ENCODE assay signal across 24 cellular contexts in the genomic region with DNA sequence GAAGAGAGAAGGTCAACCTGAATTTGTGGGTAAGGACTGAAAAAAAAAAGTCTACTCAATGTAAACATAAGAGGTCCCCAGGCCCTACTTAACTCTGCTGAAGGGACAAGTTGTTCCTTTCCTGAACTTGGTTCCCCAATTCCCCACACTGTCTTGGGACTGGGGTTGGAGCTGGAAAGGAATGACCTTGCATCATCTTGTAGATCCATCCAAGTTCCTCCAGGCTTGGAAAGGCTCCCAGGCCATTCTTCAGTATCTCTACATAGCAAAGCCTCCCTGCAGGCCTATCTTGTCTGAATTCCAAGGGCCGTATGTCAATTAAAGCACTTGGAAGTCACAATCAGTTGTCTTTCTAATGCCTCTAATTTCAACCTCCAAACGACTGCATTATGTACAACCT.
DNase-seq lines count a peak whose midpoint lies in the region; ATAC-seq and TF ChIP-seq lines count a peak whose summit lies in the region.
"Had no signal": no experiment of that assay in that cellular context is flagged by ENCODE, and none has a peak within 500 bp of the region (broad histone marks: within the 10 kb centered on the region; RNA-seq: fewer than 3 reads in every experiment).

No MANE protein-coding gene starts in this region.

- H3K27me3 ChIP-seq in GM23338 (ENCODE audit: insufficient read depth) (no peaks in the 10 kb centered on the region), upper lobe of right lung (no peaks in the 10 kb centered on the region)
- H3K27me3 ChIP-seq: neutrophil had no signal

- no peaks in the 10 kb centered on the region for H3K36me3 Mint-ChIP-seq in GM23338 (ENCODE audit: low read depth)
- H3K36me3 Mint-ChIP-seq: activated naive CD8-positive, alpha-beta T cell treated with anti-CD3 and anti-CD28 coated beads for 36 hours; CD4-positive, alpha-beta memory T cell; stimulated activated memory B cell treated with anti-CD40 and anti-IgM and Interleukin-4, amounts not matched to agents 10 μg/mL and 1 μg/mL and 100 μg/mL, for 72 hours had no signal

- intact Hi-C loops in mucosa of descending colon (cut with DNase I, micrococcal nuclease) = no loop called here
- intact Hi-C loops in upper lobe of right lung (cut with DNase I) = no loop called here

- no peak overlapping the region for H3K27ac Mint-ChIP-seq in GM23338
- H3K27ac Mint-ChIP-seq: activated CD8-positive, alpha-beta T cell treated with anti-CD3 and anti-CD28 coated beads for 36 hours; activated naive CD8-positive, alpha-beta T cell treated with anti-CD3 and anti-CD28 coated beads for 36 hours; CD4-positive, alpha-beta memory T cell; stimulated activated memory B cell treated with anti-CD40 and anti-IgM and Interleukin-4, amounts not matched to agents 10 μg/mL and 1 μg/mL and 100 μg/mL, for 72 hours had no signal

- H3K4me3 ChIP-seq in GM23338 = no peak overlapping the region
- H3K4me3 ChIP-seq in fibroblast of the aortic adventitia (ENCODE audit: low read depth, low read length) = no peak overlapping the region
- no peak overlapping the region for H3K4me3 ChIP-seq in mucosa of descending colon
- no peak overlapping the region for H3K4me3 ChIP-seq in upper lobe of right lung
- H3K4me3 ChIP-seq: prostate gland, smooth muscle cell, thoracic aorta had no signal

- H3K27me3 Mint-ChIP-seq in GM23338 (ENCODE audit: insufficient read depth, low read depth, poor library complexity) = no peaks in the 10 kb centered on the region
- H3K27me3 Mint-ChIP-seq: stimulated activated memory B cell treated with anti-CD40 and anti-IgM and Interleukin-4, amounts not matched to agents 10 μg/mL and 1 μg/mL and 100 μg/mL, for 72 hours had no signal

- H4K20me1 ChIP-seq in GM23338 (replicated peaks; ENCODE audit: insufficient read depth) = no peaks in the 10 kb centered on the region

- H2AFZ ChIP-seq in GM23338 = no peak overlapping the region

- no peaks in the 10 kb centered on the region for H3K79me2 ChIP-seq in GM23338 (replicated peaks; ENCODE audit: insufficient read depth)

- no peaks in the 10 kb centered on the region for H3K36me3 ChIP-seq in GM23338 (ENCODE audit: insufficient read depth)
- no peaks in the 10 kb centered on the region for H3K36me3 ChIP-seq in mucosa of descending colon (ENCODE audit: low read depth)
- no peaks in the 10 kb centered on the region for H3K36me3 ChIP-seq in upper lobe of right lung
- H3K36me3 ChIP-seq: neutrophil, prostate gland, thoracic aorta had no signal

- no peak overlapping the region for H3K4me2 ChIP-seq in GM23338
- H3K4me2 ChIP-seq: smooth muscle cell had no signal

- no peaks in the 10 kb centered on the region for H3K9me3 ChIP-seq in mucosa of descending colon
- H3K9me3 ChIP-seq in upper lobe of right lung = no peaks in the 10 kb centered on the region
- H3K9me3 ChIP-seq: neutrophil, prostate gland, thoracic aorta had no signal

- no peak overlapping the region for H3K4me3 Mint-ChIP-seq in GM23338
- H3K4me3 Mint-ChIP-seq: activated CD8-positive, alpha-beta T cell treated with anti-CD3 and anti-CD28 coated beads for 36 hours; activated naive CD8-positive, alpha-beta T cell treated with anti-CD3 and anti-CD28 coated beads for 36 hours; CD4-positive, alpha-beta memory T cell; stimulated activated memory B cell treated with anti-CD40 and anti-IgM and Interleukin-4, amounts not matched to agents 10 μg/mL and 1 μg/mL and 100 μg/mL, for 72 hours had no signal

- TF ChIP-seq CTCF in GM23338 (conservative IDR thresholded peaks at IDR 0.05; ENCODE audit: low read depth in 2 of 2) = no peak
- TF ChIP-seq CTCF in fibroblast of the aortic adventitia (IDR thresholded peaks at IDR 0.05; ENCODE audit: insufficient read depth, low read length) = no peak
- TF ChIP-seq CTCF in mucosa of descending colon (IDR thresholded peaks at IDR 0.05) = no peak
- no peak for TF ChIP-seq CTCF in upper lobe of right lung (IDR thresholded peaks at IDR 0.05)

- peaks cover 11% of the 10 kb centered on the region; the same call in 1 of the 2 replicates for H3K9me2 ChIP-seq in GM23338 (ENCODE audit: insufficient read depth)

- H3F3A ChIP-seq in GM23338 (replicated peaks; ENCODE audit: low read depth) = no peaks in the 10 kb centered on the region

- H3K4me1 Mint-ChIP-seq in GM23338 = peaks cover 8% of the 10 kb centered on the region
- H3K4me1 Mint-ChIP-seq: activated naive CD8-positive, alpha-beta T cell treated with anti-CD3 and anti-CD28 coated beads for 36 hours; CD4-positive, alpha-beta memory T cell; stimulated activated memory B cell treated with anti-CD40 and anti-IgM and Interleukin-4, amounts not matched to agents 10 μg/mL and 1 μg/mL and 100 μg/mL, for 72 hours had no signal

- DNase-seq in GM23338 (ENCODE audit: low spot score) (no peak), fibroblast of the aortic adventitia (ENCODE audit: low read depth) (peak; percentile 79), mucosa of descending colon (peak in 1 of 3 donors; percentile 28), upper lobe of right lung (no peak), COLO829 (ENCODE audit: low spot score) (no peak), NCI-H526 (lab: John Stamatoyannopoulos, UW) (no peak)
- DNase-seq: activated CD4-positive, alpha-beta T cell treated with anti-CD3 and anti-CD28 coated beads for 1 hour; activated CD8-positive, alpha-beta T cell treated with anti-CD3 and anti-CD28 coated beads for 36 hours; activated naive CD8-positive, alpha-beta T cell treated with anti-CD3 and anti-CD28 coated beads for 36 hours; CD4-positive, alpha-beta memory T cell; effector CD8-positive, alpha-beta T cell; GF-D8; HCEC 1CT; Kasumi-1; kidney; NCI-H187 had no signal

- H3K4me1 ChIP-seq in GM23338 (ENCODE audit: insufficient read depth) (peaks cover 8% of the 10 kb centered on the region; the same call in 1 of the 2 replicates), mucosa of descending colon (ENCODE audit: low read depth) (no peaks in the 10 kb centered on the region), upper lobe of right lung (no peaks in the 10 kb centered on the region)
- H3K4me1 ChIP-seq: prostate gland had no signal

- ATAC-seq in GM23338 (no peak), mucosa of descending colon (peak; percentile 25), upper lobe of right lung (peak; percentile 39), GM18520 (IDR thresholded peaks at IDR 0.05; ENCODE audit: unreplicated experiment) (no peak), GM21423 (IDR thresholded peaks at IDR 0.05; ENCODE audit: unreplicated experiment) (no peak)
- ATAC-seq: activated CD8-positive, alpha-beta T cell treated with anti-CD3 and anti-CD28 coated beads for 36 hours; stimulated activated memory B cell treated with anti-CD40 and anti-IgM and Interleukin-4, amounts not matched to agents 10 μg/mL and 1 μg/mL and 100 μg/mL, for 72 hours had no signal

- no peak overlapping the region for H3K27ac ChIP-seq in GM23338 (ENCODE audit: low read depth)
- H3K27ac ChIP-seq in upper lobe of right lung = no peak overlapping the region
- H3K27ac ChIP-seq: HL-60, neutrophil, prostate gland, thoracic aorta had no signal

- no peaks in the 10 kb centered on the region for H3K9me3 Mint-ChIP-seq in GM23338
- H3K9me3 Mint-ChIP-seq: activated CD8-positive, alpha-beta T cell treated with anti-CD3 and anti-CD28 coated beads for 36 hours; activated naive CD8-positive, alpha-beta T cell treated with anti-CD3 and anti-CD28 coated beads for 36 hours; stimulated activated memory B cell treated with anti-CD40 and anti-IgM and Interleukin-4, amounts not matched to agents 10 μg/mL and 1 μg/mL and 100 μg/mL, for 72 hours had no signal

TF ChIP-seq in GM23338, 12 proteins besides CTCF, POLR2A, EP300 and RAD21 (continues in another document):
- no peak for TF ChIP-seq STAT1 (IDR thresholded peaks at IDR 0.05; ENCODE audit: unreplicated experiment)
- TF ChIP-seq EZH2 (IDR thresholded peaks at IDR 0.05; ENCODE audit: low read depth, unreplicated experiment) = no peak

Comparison
In these comparisons a context has a peak if more than half of its experiments do, and no peak if none do; other contexts are left out.
1. ATAC-seq: peak in mucosa of descending colon (single experiment) and upper lobe of right lung (single experiment); none in GM23338 (single experiment), GM18520 (single experiment) and GM21423 (single experiment).